ENCODE assay signal across 28 cellular contexts in the genomic region with DNA sequence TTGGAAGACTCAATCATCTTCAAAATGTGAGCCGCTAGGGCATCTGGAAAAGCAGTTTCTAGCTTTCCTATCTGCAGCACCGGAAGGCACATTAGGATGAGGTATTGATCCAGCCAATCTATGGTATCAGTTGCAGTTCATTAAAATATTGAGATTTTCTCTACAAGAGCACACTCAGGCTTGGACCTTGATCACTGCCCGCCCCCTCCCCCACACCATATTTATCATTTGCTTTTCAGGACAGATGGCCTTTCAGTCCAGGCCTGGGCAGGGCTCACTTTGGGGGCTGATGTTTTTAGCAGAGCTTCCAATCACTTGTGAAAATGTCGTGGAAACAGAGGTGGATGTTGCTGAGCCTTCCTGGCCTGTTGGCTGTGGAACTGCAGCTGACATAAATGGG. TPM values are rescaled to one million over a fixed set of nuclear protein-coding genes. Genes with fewer than 3 reads are reported as not detected.
DNase-seq lines count a peak whose midpoint lies in the region; ATAC-seq, FAIRE-seq and TF ChIP-seq lines count a peak whose summit lies in the region.
"Had no signal": no experiment of that assay in that cellular context is flagged by ENCODE, and none has a peak within 500 bp of the region (broad histone marks: within the 10 kb centered on the region; RNA-seq: fewer than 3 reads in every experiment).

No MANE protein-coding gene starts in this region.

- H3K23ac ChIP-seq in H1 (ENCODE audit: insufficient read length) (no peak overlapping the region), neuronal stem cell (ENCODE audit: low read depth, low read length, poor library complexity) (no peak overlapping the region)

- peaks cover 65% of the 10 kb centered on the region for H3K4me1 ChIP-seq in HepG2 (ENCODE audit: insufficient read depth, low read length)
- no peaks in the 10 kb centered on the region for H3K4me1 ChIP-seq in right lobe of liver
- H3K4me1 ChIP-seq in H1 (replicated peaks in 1 of 4; ENCODE audit: control insufficient read depth in 3 of 4, insufficient read depth in 4 of 4, low read length in 3 of 4) = peaks cover 6 to 24% (median 20%) of the 10 kb centered on the region in 4 experiments
- peaks cover 0 to 6% of the 10 kb centered on the region in 2 donors for H3K4me1 ChIP-seq in neuronal stem cell (ENCODE audit: control insufficient read depth in 2 of 2, insufficient read depth in 1 of 2, low read depth in 1 of 2, low read length in 2 of 2)

- CTCF ChIA-PET in HepG2 (lab: Yijun Ruan, JAX; ENCODE audit: low intra/inter-chr PET ratio, low total read pairs) = no interaction called here
- CTCF ChIA-PET in H1 (lab: Charles Lee; ENCODE audit: partially characterized antibody) = interaction anchor here (1.0 to 17.1 kb wide), 19 partner anchors 8 to 403 kb away, joined by 3 to 244 read pairs (median 7); no protein-coding TSS in a partner anchor

- TF ChIP-seq POLR2A in HepG2 (IDR thresholded peaks at IDR 0.05; ENCODE audit: insufficient read depth in 1 of 2, low read depth in 2 of 2, low read length in 2 of 2) (no peak), right lobe of liver (IDR thresholded peaks at IDR 0.05) (no peak), H1 (IDR thresholded peaks at IDR 0.05; ENCODE audit: control extremely low read depth in 1 of 2, low read depth in 2 of 2, low read length in 2 of 2) (no peak)

- H3K14ac ChIP-seq in H1 (ENCODE audit: insufficient read length) (no peak overlapping the region), neuronal stem cell (ENCODE audit: low read length) (peak overlapping the region; percentile 47)

- H3K4me3 ChIP-seq in HepG2 (replicated peaks in 1 of 3; ENCODE audit: insufficient read depth in 1 of 3, low read depth in 2 of 3, low read length in 3 of 3) (no peak overlapping the region), right lobe of liver (no peak overlapping the region), H1 (ENCODE audit: extremely low read depth in 1 of 4, insufficient read depth in 2 of 4, low read depth in 3 of 4, low read length in 4 of 4) (no peak overlapping the region), neuronal stem cell (ENCODE audit: low read length in 2 of 2) (no peak overlapping the region)
- H3K4me3 ChIP-seq: A549; BLaER1 treated with 17β-estradiol and CSF1 and Interleukin-3, amounts not matched to agents 10 nM and 100 nM; GM23248 had no signal

- H2BK120ac ChIP-seq in H1 (replicated peaks; ENCODE audit: low read depth, low read length) (no peak overlapping the region), neuronal stem cell (ENCODE audit: low read depth, low read length) (no peak overlapping the region)

- TF ChIP-seq RAD21 in HepG2 (CRISPR knock-in tag; IDR thresholded peaks at IDR 0.05) (no peak), H1 (IDR thresholded peaks at IDR 0.05 in 1 of 2, conservative IDR thresholded peaks at IDR 0.05 in 1 of 2; ENCODE audit: low read depth in 2 of 2, low read length in 2 of 2) (no peak)

- H3K18ac ChIP-seq in H1 (ENCODE audit: extremely low read depth, low read length) (no peak overlapping the region), neuronal stem cell (ENCODE audit: low read length) (no peak overlapping the region)

- DNase-seq in HepG2 (ENCODE audit: low spot score) (no peak), right lobe of liver (no peak), H1 (ENCODE audit: low read depth in 1 of 2, low spot score in 2 of 2) (no peak), neuronal stem cell (ENCODE audit: low spot score) (no peak), NCI-H345 treated with DMSO at 0.1 percent for 48 hours (lab: John Stamatoyannopoulos, UW; ENCODE audit: unreplicated experiment) (no peak), MV-4-11 (lab: John Stamatoyannopoulos, UW) (no peak)
- DNase-seq: AML-193; CD4-positive, alpha-beta memory T cell; COR-L47; GM23248; H9; KG1; NCI-H1092; NCI-H1436; NCI-H187; NCI-H2081 treated with DMSO at 0.1 percent for 48 hours; NCI-H2171; NCI-H226; NCI-H524; NCI-H748 treated with DMSO at 0.1 percent for 48 hours had no signal

- no peak overlapping the region for H4K5ac ChIP-seq in H1 (ENCODE audit: insufficient read length, low read depth, low read length)

- H2BK12ac ChIP-seq in H1 (ENCODE audit: low read depth, low read length) (peak overlapping the region; percentile 85; the same call in 1 of the 2 replicates), neuronal stem cell (ENCODE audit: low read length) (no peak overlapping the region)

- POLR2A ChIA-PET in HepG2 (lab: Yijun Ruan, JAX) = no interaction called here
- POLR2A ChIA-PET in H1 (lab: Charles Lee; ENCODE audit: partially characterized antibody) = interaction anchor here (0.8 to 3.4 kb wide), 6 partner anchors 9 to 169 kb away, joined by 3 to 12 read pairs (median 6); partner anchors contain the start of gene LHX4

- no peak overlapping the region for H2BK20ac ChIP-seq in H1 (ENCODE audit: low read length)

- no peak overlapping the region for H2BK15ac ChIP-seq in H1 (ENCODE audit: low read length)
- H2BK15ac ChIP-seq in neuronal stem cell (ENCODE audit: low read length) = no peak overlapping the region

- H3K27me3 ChIP-seq in HepG2 (ENCODE audit: control insufficient read depth in 1 of 2, insufficient read depth in 2 of 2, low read length in 2 of 2) (no peaks in the 10 kb centered on the region; a peak in 2 of 5 replicates), right lobe of liver (no peaks in the 10 kb centered on the region), H1 (replicated peaks in 1 of 4; ENCODE audit: control insufficient read depth in 3 of 4, extremely low read depth in 1 of 4, insufficient read depth in 3 of 4, low read length in 3 of 4) (no peaks in the 10 kb centered on the region; a peak in 1 of 7 replicates), neuronal stem cell (ENCODE audit: control insufficient read depth in 3 of 3, insufficient read depth in 3 of 3, low read depth in 1 of 3, low read length in 3 of 3) (peaks cover 0 to 50% (median 0%) of the 10 kb centered on the region in 3 experiments)

- H3K9me3 ChIP-seq in HepG2 (ENCODE audit: low read length) (no peaks in the 10 kb centered on the region), right lobe of liver (no peaks in the 10 kb centered on the region), H1 (ENCODE audit: insufficient read depth in 2 of 2, low read depth in 1 of 2, low read length in 1 of 2) (no peaks in the 10 kb centered on the region), neuronal stem cell (replicated peaks in 1 of 2; ENCODE audit: control insufficient read depth in 2 of 2, insufficient read depth in 1 of 2, low read depth in 1 of 2, low read length in 2 of 2) (no peaks in the 10 kb centered on the region)
- H3K9me3 ChIP-seq: A549; BLaER1 treated with 17β-estradiol and CSF1 and Interleukin-3, amounts not matched to agents 10 nM and 100 nM had no signal

- TF ChIP-seq EP300 in HepG2 (IDR thresholded peaks at IDR 0.05; ENCODE audit: low read depth in 2 of 2, low read length in 2 of 2) (no peak), HepG2 (CRISPR knock-in tag; IDR thresholded peaks at IDR 0.05; ENCODE audit: borderline replicate concordance) (no peak), H1 (IDR thresholded peaks at IDR 0.05; ENCODE audit: borderline replicate concordance in 1 of 2, low read depth in 2 of 2, low read length in 2 of 2) (no peak)

- H2BK5ac ChIP-seq in H1 (ENCODE audit: low read depth, low read length) = peak overlapping the region; percentile 30; the same call in 1 of the 2 replicates
- no peak overlapping the region for H2BK5ac ChIP-seq in neuronal stem cell (ENCODE audit: low read length)

- H3K9ac ChIP-seq in HepG2 (ENCODE audit: insufficient read depth, low read depth, low read length) (no peak overlapping the region), H1 (replicated peaks in 1 of 4; ENCODE audit: extremely low read depth in 1 of 4, low read depth in 3 of 4, low read length in 3 of 4) (no peak overlapping the region), neuronal stem cell (ENCODE audit: low read depth, low read length, poor library complexity) (peak overlapping the region; percentile 9)
- H3K9ac ChIP-seq: BLaER1 treated with 17β-estradiol and CSF1 and Interleukin-3, amounts not matched to agents 10 nM and 100 nM; GM23248 had no signal

- in situ Hi-C loops in HepG2 (cut with HindIII; ENCODE audit: extremely low pct_ligation_motif_present, low pct_unique_long_range_greater_than_20kb) = no loop called here

- no peak overlapping the region for H3K56ac ChIP-seq in H1 (replicated peaks; ENCODE audit: insufficient read length, low read depth, low read length)

- TF ChIP-seq CTCF in HepG2 (CRISPR knock-in tag; IDR thresholded peaks at IDR 0.05) = no peak
- no peak for TF ChIP-seq CTCF in right lobe of liver (IDR thresholded peaks at IDR 0.05)
- no peak for TF ChIP-seq CTCF in H1 (IDR thresholded peaks at IDR 0.05; ENCODE audit: control extremely low read depth in 1 of 3, insufficient read depth in 1 of 3, low read depth in 1 of 3, low read length in 3 of 3)

- H3K4ac ChIP-seq in H1 (replicated peaks; ENCODE audit: insufficient read length, low read depth, low read length) (no peak overlapping the region), neuronal stem cell (ENCODE audit: low read length) (no peak overlapping the region)

- H4K20me1 ChIP-seq in HepG2 (ENCODE audit: insufficient read depth, low read length) = no peaks in the 10 kb centered on the region
- peaks cover 0 to 2% of the 10 kb centered on the region in 2 experiments for H4K20me1 ChIP-seq in H1 (replicated peaks in 1 of 2; ENCODE audit: control insufficient read depth in 1 of 2, insufficient read depth in 2 of 2, low read length in 2 of 2)

- H2AFZ ChIP-seq in HepG2 (ENCODE audit: low read length) (no peak overlapping the region), H1 (ENCODE audit: low read length) (no peak overlapping the region), neuronal stem cell (ENCODE audit: low read length) (no peak overlapping the region)
- H2AFZ ChIP-seq: GM23248 had no signal

- peaks cover 2% of the 10 kb centered on the region; the same call in 1 of the 2 replicates for H3K23me2 ChIP-seq in H1 (ENCODE audit: low read depth, low read length)

- H3K4me2 ChIP-seq in HepG2 (ENCODE audit: low read depth, low read length) (peak overlapping the region; percentile 45), H1 (ENCODE audit: insufficient read depth in 1 of 2, low read depth in 2 of 2, low read length in 2 of 2) (no peak overlapping the region), neuronal stem cell (ENCODE audit: insufficient read depth, low read length, poor library complexity, severe bottlenecking) (no peak overlapping the region)
- H3K4me2 ChIP-seq: A549; BLaER1 treated with 17β-estradiol and CSF1 and Interleukin-3, amounts not matched to agents 10 nM and 100 nM had no signal

- intact Hi-C loops in HepG2 (cut with micrococcal nuclease; ENCODE audit: unreplicated experiment) = loop anchor here (10.0 kb wide), 1 partner anchor 63 kb away; no protein-coding TSS in a partner anchor
- intact Hi-C loops in right lobe of liver (cut with DNase I) = no loop called here

- H3K79me1 ChIP-seq in H1 (ENCODE audit: low read depth, low read length) (no peaks in the 10 kb centered on the region), neuronal stem cell (ENCODE audit: low read depth, low read length) (no peaks in the 10 kb centered on the region)

- BruUV-seq in HepG2 (replicated peaks; lab: Mats Ljungman, UMichigan) = no TSS peak

- H4K91ac ChIP-seq in H1 (replicated peaks; ENCODE audit: insufficient read length, low read length) = peak overlapping the region; percentile 11
- no peak overlapping the region for H4K91ac ChIP-seq in neuronal stem cell (ENCODE audit: low read depth, low read length, poor library complexity)

- H2AK5ac ChIP-seq in H1 (ENCODE audit: low read depth, low read length) (peak overlapping the region; percentile 45; the same call in 1 of the 2 replicates), neuronal stem cell (ENCODE audit: low read depth, low read length) (no peak overlapping the region)

- WGBS in HepG2 (ENCODE audit: low lambda C conversion rate) = 51% methylated on average over 3 of the region's 4 CpGs
- WGBS in right lobe of liver (ENCODE audit: insufficient coverage, low coverage, low lambda C conversion rate, missing lambda C conversion rate) = 71% methylated on average over 4 of the region's 4 CpGs
- 90% methylated on average over 4 of the region's 4 CpGs; no CpG with 5 or more reads in 1 of the 2 experiments for WGBS in H1 (ENCODE audit: extremely low coverage in 1 of 2, insufficient coverage in 1 of 2, insufficient read length in 1 of 2, insufficient replicate concordance in 2 of 2, low coverage in 1 of 2, low lambda C conversion rate in 2 of 2, missing lambda C conversion rate in 1 of 2), 2 experiments
- WGBS in neuronal stem cell (ENCODE audit: extremely low coverage in 2 of 2, insufficient read length in 2 of 2, insufficient replicate concordance in 1 of 2), 2 donors = no CpG with 5 or more reads among the region's 4 CpGs

- H3K36me3 ChIP-seq in HepG2 (replicated peaks in 1 of 2; ENCODE audit: control insufficient read depth in 1 of 2, insufficient read depth in 2 of 2, low read length in 2 of 2) (no peaks in the 10 kb centered on the region), right lobe of liver (no peaks in the 10 kb centered on the region), H1 (ENCODE audit: control insufficient read depth in 2 of 4, insufficient read depth in 4 of 4, low read length in 3 of 4) (no peaks in the 10 kb centered on the region), neuronal stem cell (replicated peaks in 1 of 2; ENCODE audit: control insufficient read depth in 2 of 2, insufficient read depth in 2 of 2, low read length in 2 of 2) (no peaks in the 10 kb centered on the region)
- H3K36me3 ChIP-seq: BLaER1 treated with 17β-estradiol and CSF1 and Interleukin-3, amounts not matched to agents 10 nM and 100 nM had no signal

- ATAC-seq in HepG2 = no peak
- no peak for ATAC-seq in right lobe of liver
- no peak for ATAC-seq in HG02610 (IDR thresholded peaks at IDR 0.05; ENCODE audit: unreplicated experiment)
- no peak for ATAC-seq in activated CD4-positive, CD25-positive, alpha-beta regulatory T cell treated with anti-CD3 and anti-CD28 coated beads, Interleukin-2, amount 50 U/mL, for 24 hours
- ATAC-seq: A549, SK-N-SH treated with all-trans-retinoic acid at 6 μM for 48 hours had no signal

- H3K79me2 ChIP-seq in HepG2 (ENCODE audit: insufficient read depth, low read length) (no peaks in the 10 kb centered on the region), H1 (ENCODE audit: control insufficient read depth in 1 of 2, insufficient read depth in 2 of 2, low read length in 2 of 2) (no peaks in the 10 kb centered on the region)

- FAIRE-seq in HepG2 (lab: Jason Lieb, UNC) = no peak
- no peak for FAIRE-seq in H1 (lab: Jason Lieb, UNC)
- FAIRE-seq: A549, GM18507, RCC 7860 had no signal

- H3K27ac ChIP-seq in HepG2 (ENCODE audit: extremely low read length, insufficient read depth, low read length) (no peak overlapping the region), right lobe of liver (no peak overlapping the region), H1 (ENCODE audit: low read depth, low read length) (no peak overlapping the region), neuronal stem cell (replicated peaks; ENCODE audit: low read length) (no peak overlapping the region)
- H3K27ac ChIP-seq: A549; BLaER1 treated with 17β-estradiol and CSF1 and Interleukin-3, amounts not matched to agents 10 nM and 100 nM; GM23248 had no signal

- H4K8ac ChIP-seq in H1 (ENCODE audit: extremely low read depth, insufficient read depth, low read length) (no peak overlapping the region), neuronal stem cell (ENCODE audit: low read depth, low read length) (no peak overlapping the region)

RNA-seq across cellular contexts. Expression of gene LHX4, which starts 17.5 kb away (rescaled TPM):
- 0.03 and 0.07 TPM in 2 replicates for total RNA-seq in HepG2 (2016; rRNA removed; fragmentation: Illumina TruSeq; extraction: Trizol)
- not detected in 2 replicates for total RNA-seq in HepG2 (2016; cell fraction: cytosol; rRNA removed; fragmentation: Illumina TruSeq; extraction: Trizol; ENCODE audit: low read depth)
- 0.03 and 0.13 TPM in 2 replicates for total RNA-seq in HepG2 (2016; cell fraction: insoluble cytoplasmic fraction; rRNA removed; fragmentation: Illumina TruSeq; extraction: Trizol)
- 0.03 TPM in 1 of 2 replicates, not detected in the other for total RNA-seq in HepG2 (2016; cell fraction: membrane; rRNA removed; fragmentation: Illumina TruSeq; extraction: Trizol)
- total RNA-seq in HepG2 (2016; cell fraction: nucleus; rRNA removed; fragmentation: Illumina TruSeq; extraction: Trizol) = not detected in 2 replicates
- polyA plus RNA-seq in HepG2 (2011; rRNA removed) = 0.03 and 0.05 TPM in 2 replicates
- 0.03 and 0.05 TPM in 2 replicates for polyA plus RNA-seq in HepG2 (2011; cell fraction: cytosol; rRNA removed)
- polyA plus RNA-seq in HepG2 (2011; cell fraction: nucleus; rRNA removed) = 0.02 and 0.03 TPM in 2 replicates
- 0.47 and 0.60 TPM in 2 replicates for polyA plus RNA-seq in HepG2 (2012)
- not detected in 2 replicates for polyA plus RNA-seq in HepG2 (2016; cell fraction: cytosol; fragmentation: Illumina TruSeq; extraction: Trizol; ENCODE audit: low read depth)
- polyA plus RNA-seq in HepG2 (2016; cell fraction: insoluble cytoplasmic fraction; fragmentation: Illumina TruSeq; extraction: Trizol; ENCODE audit: low read depth) = 0.17 TPM in 1 of 2 replicates, not detected in the other
- polyA plus RNA-seq in HepG2 (2016; cell fraction: membrane; fragmentation: Illumina TruSeq; extraction: Trizol; ENCODE audit: low read depth) = 0.03 and 0.22 TPM in 2 replicates
- 0.07 and 0.09 TPM in 2 replicates for polyA plus RNA-seq in HepG2 (2016; cell fraction: nucleus; fragmentation: Illumina TruSeq; extraction: Trizol; ENCODE audit: insufficient read depth, low read depth)
- 0.96 and 2.5 TPM in 2 replicates for polyA minus RNA-seq in HepG2 (2011; rRNA and poly(A)+ RNA removed; ENCODE audit: low replicate concordance)
- not detected in 2 replicates for polyA minus RNA-seq in HepG2 (2011; cell fraction: cytosol; rRNA and poly(A)+ RNA removed)
- polyA minus RNA-seq in HepG2 (2011; cell fraction: nucleus; rRNA and poly(A)+ RNA removed) = 0.12 TPM in 1 of 2 replicates, not detected in the other
- not detected for total RNA-seq in right lobe of liver
- total RNA-seq in H1 (2021; fragmentation: NEBNext Ultra II Directional; extraction: Animal tissue kit (Norgen Biotek cat#: 25700)) = 4.9 and 5.7 TPM in 2 replicates
- 0.80 and 0.85 TPM in 2 replicates for polyA plus RNA-seq in H1 (2011; rRNA removed)
- 1.6 TPM for polyA plus RNA-seq in H1 (2011; cell fraction: cytosol; rRNA removed)
- polyA plus RNA-seq in H1 (2011; cell fraction: nucleus; rRNA removed) = 3.3 TPM
- polyA plus RNA-seq in H1 (2012, experiment 1 of 2) = 1.7 to 3.9 TPM (median 2.8 TPM) in 4 replicates
- polyA plus RNA-seq in H1 (2012, experiment 2 of 2) = 1.1 TPM
- polyA plus RNA-seq in H1 (2013, experiment 1 of 2) = 1.1 TPM
- polyA plus RNA-seq in H1 (2013, experiment 2 of 2) = 0.96 TPM
- 2.1 and 3.0 TPM in 2 replicates for polyA minus RNA-seq in H1 (2011; rRNA and poly(A)+ RNA removed)
- 2.3 TPM for polyA minus RNA-seq in H1 (2011; cell fraction: cytosol; rRNA and poly(A)+ RNA removed)
- 3.0 TPM for polyA minus RNA-seq in H1 (2011; cell fraction: nucleus; rRNA and poly(A)+ RNA removed)
- 0.06 TPM for polyA plus RNA-seq in neuronal stem cell (2013, experiment 1 of 2)
- 0.08 TPM for polyA plus RNA-seq in neuronal stem cell (2013, experiment 2 of 2)
- total RNA-seq: CD4-positive, alpha-beta memory T cell; G401; GM23248 had no signal
